ENCODE assay signal across 22 cellular contexts in the genomic region with DNA sequence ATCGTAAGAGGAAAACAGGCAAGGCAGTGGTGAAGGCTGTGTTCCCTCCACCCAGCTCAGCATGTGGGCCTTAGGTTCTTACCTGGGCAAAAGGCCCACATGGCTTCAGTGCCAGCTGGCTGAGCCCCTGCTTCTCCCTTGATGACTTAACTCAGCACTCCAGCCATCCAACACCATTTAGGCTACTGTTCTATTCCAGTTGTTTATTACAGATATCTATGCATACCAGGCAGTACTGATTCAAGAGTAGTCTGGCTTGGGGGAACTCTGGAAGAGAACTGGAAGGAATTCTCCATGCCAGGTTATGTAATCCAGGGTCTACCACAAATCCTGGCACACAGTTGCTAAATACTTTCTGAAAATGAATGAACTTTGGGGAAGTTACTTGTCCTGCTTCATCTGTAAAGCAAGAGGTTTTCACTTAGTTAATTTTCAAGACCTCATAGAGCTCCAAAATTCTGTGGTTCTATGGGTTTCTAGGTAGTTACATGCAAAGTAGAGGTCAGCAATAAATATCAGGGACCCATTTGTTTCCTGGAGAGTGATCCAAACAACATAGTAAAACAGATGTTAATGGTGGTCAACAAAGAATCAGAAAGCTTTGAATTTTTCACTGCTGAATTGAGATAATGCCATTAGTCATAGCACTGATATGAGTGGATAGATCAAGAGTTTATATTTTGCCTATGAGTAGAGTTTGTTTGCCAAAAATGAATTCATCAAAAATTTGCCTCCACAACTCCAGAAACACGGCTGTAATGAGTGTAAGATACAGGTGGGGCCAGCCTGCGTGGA.
A peak's percentile ranks its signal among the peaks of the same experiment; 100 is the strongest.
DNase-seq lines count a peak whose midpoint lies in the region; ATAC-seq and TF ChIP-seq lines count a peak whose summit lies in the region.
"Had no signal": no experiment of that assay in that cellular context is flagged by ENCODE, and none has a peak within 500 bp of the region (broad histone marks: within the 10 kb centered on the region; RNA-seq: fewer than 3 reads in every experiment).

No MANE protein-coding gene starts in this region.

- intact Hi-C loops in Right ventricle myocardium inferior (cut with DNase I): no loop called here
- intact Hi-C loops in lower lobe of right lung (cut with DNase I): no loop called here
- intact Hi-C loops in upper lobe of right lung (cut with DNase I): no loop called here

- DNase-seq in Right ventricle myocardium inferior (ENCODE audit: missing footprints) (peak; percentile 74), right atrium auricular region (ENCODE audit: low spot score) (no peak), fibroblast of peridontal ligament (ENCODE audit: extremely low read depth) (peak; percentile 51), lower lobe of right lung (no peak), upper lobe of right lung (no peak), NCI-H526 treated with DMSO at 0.1 percent for 48 hours (lab: John Stamatoyannopoulos, UW) (no peak), NCI-H345 (lab: John Stamatoyannopoulos, UW) (no peak)
- DNase-seq in activated CD4-positive, CD25-positive, alpha-beta regulatory T cell (lab: John Stamatoyannopoulos, UW): no peak
- DNase-seq: activated CD8-positive, alpha-beta T cell treated with anti-CD3 and anti-CD28 coated beads, Interleukin-2, amount 10 ng/mL, durations not matched to agents 7 days and 5 days; aorta; NCI-H1105 treated with DMSO at 0.1 percent for 48 hours; NCI-H1930; NCI-H2227 treated with DMSO at 0.1 percent for 48 hours; NCI-H774; stimulated activated CD4-positive, alpha-beta T cell treated with anti-CD3 and anti-CD28 coated beads, Interleukin-15, amount 100 ng/mL, for 24 hours; stimulated activated naive CD4-positive, alpha-beta T cell; T-helper 17 cell had no signal

- H3K27ac ChIP-seq in right atrium auricular region (no peak overlapping the region), lower lobe of right lung (no peak overlapping the region), upper lobe of right lung (no peak overlapping the region)
- H3K27ac ChIP-seq: 22Rv1, suprapubic skin, vagina had no signal

- H3K9me3 ChIP-seq in right atrium auricular region (no peaks in the 10 kb centered on the region), lower lobe of right lung (no peaks in the 10 kb centered on the region), upper lobe of right lung (no peaks in the 10 kb centered on the region)
- H3K9me3 ChIP-seq: suprapubic skin, vagina had no signal

- H3K27me3 ChIP-seq in right atrium auricular region: no peaks in the 10 kb centered on the region
- H3K27me3 ChIP-seq in lower lobe of right lung (ENCODE audit: low read depth): no peaks in the 10 kb centered on the region
- no peaks in the 10 kb centered on the region for H3K27me3 ChIP-seq in upper lobe of right lung
- H3K27me3 ChIP-seq: suprapubic skin, vagina had no signal

- peak; percentile 90 for ATAC-seq in Right ventricle myocardium inferior
- ATAC-seq in lower lobe of right lung: peak; percentile 28 to 55
- peak; percentile 27 for ATAC-seq in upper lobe of right lung
- ATAC-seq: activated CD8-positive, alpha-beta T cell treated with anti-CD3 and anti-CD28 coated beads, Interleukin-2, amount 10 ng/mL, durations not matched to agents 7 days and 5 days; GM23338; T-helper 17 cell had no signal

- TF ChIP-seq CTCF in right atrium auricular region (IDR thresholded peaks at IDR 0.05): no peak
- TF ChIP-seq CTCF in lower lobe of right lung (IDR thresholded peaks at IDR 0.05): no peak
- TF ChIP-seq CTCF in upper lobe of right lung (IDR thresholded peaks at IDR 0.05): no peak

- H3K36me3 ChIP-seq in right atrium auricular region (no peaks in the 10 kb centered on the region), lower lobe of right lung (no peaks in the 10 kb centered on the region), upper lobe of right lung (no peaks in the 10 kb centered on the region)
- H3K36me3 ChIP-seq: suprapubic skin, vagina had no signal

- no peak overlapping the region for H3K4me3 ChIP-seq in right atrium auricular region
- H3K4me3 ChIP-seq in lower lobe of right lung: no peak overlapping the region
- H3K4me3 ChIP-seq in upper lobe of right lung: no peak overlapping the region
- H3K4me3 ChIP-seq: GM23338, lung, suprapubic skin, vagina had no signal

- H3K4me1 ChIP-seq in right atrium auricular region (peaks cover 0 to 6% of the 10 kb centered on the region in 2 donors), lower lobe of right lung (peaks cover 3% of the 10 kb centered on the region), upper lobe of right lung (peaks cover 8% of the 10 kb centered on the region)
- H3K4me1 ChIP-seq: vagina had no signal

Comparison
In these comparisons a context has a peak if more than half of its experiments do, and no peak if none do; other contexts are left out.
1. DNase-seq: peak in Right ventricle myocardium inferior (single experiment) and fibroblast of peridontal ligament (single experiment); none in right atrium auricular region (single experiment), lower lobe of right lung (single experiment), upper lobe of right lung (single experiment), activated CD4-positive, CD25-positive, alpha-beta regulatory T cell (0 of 4), NCI-H526 treated with DMSO at 0.1 percent for 48 hours (single experiment) and NCI-H345 (single experiment).
2. ATAC-seq: peak in every context shown above with its lines; median percentile 90 in Right ventricle myocardium inferior; 42 in lower lobe of right lung; 27 in upper lobe of right lung.